Comparison of ENCODE assay signal across 21 cellular contexts in the genomic region with DNA sequence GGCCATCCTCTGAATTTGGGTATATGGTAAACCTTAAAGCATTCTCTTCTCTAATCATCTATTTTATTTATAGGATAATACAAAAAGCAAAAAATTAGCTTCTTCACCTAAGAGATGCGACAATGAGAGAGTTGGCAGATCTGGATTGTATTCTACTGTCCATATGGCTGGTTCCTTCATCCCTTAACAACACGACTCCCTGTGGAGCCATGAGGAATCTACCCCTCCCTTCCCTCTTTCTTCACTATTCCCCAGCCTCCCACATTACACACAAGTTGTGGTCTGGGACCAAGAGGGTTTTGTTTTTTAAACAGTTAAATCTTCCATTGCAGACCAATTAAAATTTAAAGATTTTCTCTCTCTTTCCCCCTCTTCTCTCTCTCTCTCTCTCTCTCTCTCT.
DNase-seq lines count a peak whose midpoint lies in the region; ATAC-seq and TF ChIP-seq lines count a peak whose summit lies in the region.
"Had no signal": no experiment of that assay in that cellular context is flagged by ENCODE, and none has a peak within 500 bp of the region (broad histone marks: within the 10 kb centered on the region; RNA-seq: fewer than 3 reads in every experiment).

No MANE protein-coding gene starts in this region.

- no peaks in the 10 kb centered on the region for H3K9me3 Mint-ChIP-seq in activated T-helper 1 cell treated with anti-CD3 and anti-CD28 coated beads, Interleukin-12 subunit alpha, Interleukin-12 subunit beta, Interleukin-2, Interleukin-4 antibody, amounts not matched to agents 30 ng/mL and 10 ng/mL and 1 ng/mL, durations not matched to agents 14 hours and 24 hours and 36 hours
- peaks cover 0 to 3% of the 10 kb centered on the region in 2 donors for H3K9me3 Mint-ChIP-seq in stimulated activated naive B cell treated with anti-CD40 and anti-IgM and Interleukin-4, amounts not matched to agents 10 μg/mL and 1 μg/mL and 100 μg/mL, for 72 hours
- H3K9me3 Mint-ChIP-seq: CD8-positive, alpha-beta T cell had no signal

- H3K4me3 Mint-ChIP-seq in activated T-helper 1 cell treated with anti-CD3 and anti-CD28 coated beads, Interleukin-12 subunit alpha, Interleukin-12 subunit beta, Interleukin-2, Interleukin-4 antibody, amounts not matched to agents 30 ng/mL and 10 ng/mL and 1 ng/mL, durations not matched to agents 14 hours and 24 hours and 36 hours, result no peak overlapping the region
- H3K4me3 Mint-ChIP-seq in stimulated activated naive B cell treated with anti-CD40 and anti-IgM and Interleukin-4, amounts not matched to agents 10 μg/mL and 1 μg/mL and 100 μg/mL, for 72 hours, result no peak overlapping the region
- H3K4me3 Mint-ChIP-seq: CD8-positive, alpha-beta T cell had no signal

- H3K27me3 ChIP-seq in SK-N-SH (ENCODE audit: insufficient read depth), result no peaks in the 10 kb centered on the region
- no peaks in the 10 kb centered on the region for H3K27me3 ChIP-seq in heart left ventricle
- H3K27me3 ChIP-seq: BLaER1, MG63 had no signal

- no peaks in the 10 kb centered on the region for H4K20me1 ChIP-seq in SK-N-SH (ENCODE audit: insufficient read depth)
- H4K20me1 ChIP-seq: BLaER1 had no signal

- H3F3A ChIP-seq in SK-N-SH (replicated peaks; ENCODE audit: insufficient read depth), result peaks cover 15% of the 10 kb centered on the region

- H3K9me3 ChIP-seq in SK-N-SH (no peaks in the 10 kb centered on the region), heart left ventricle (no peaks in the 10 kb centered on the region)
- H3K9me3 ChIP-seq: BLaER1, MG63 had no signal

- H3K9ac ChIP-seq in SK-N-SH, result no peak overlapping the region
- H3K9ac ChIP-seq: BLaER1 had no signal

- WGBS in SK-N-SH (ENCODE audit: low lambda C conversion rate), result 93% methylated on average over 2 of the region's 2 CpGs
- WGBS in heart left ventricle, 4 donors, result 84 to 86% (median 86%) methylated on average over 2 of the region's 2 CpGs

- H3K4me2 ChIP-seq in SK-N-SH, result no peak overlapping the region
- H3K4me2 ChIP-seq: BLaER1 had no signal

- POLR2A ChIA-PET in SK-N-SH (lab: Yijun Ruan, JAX), result interaction anchor here (1.1 kb wide), 1 partner anchor 17 kb away, joined by 3 read pairs; no protein-coding TSS in a partner anchor

- CTCF ChIA-PET in SK-N-SH (lab: Yijun Ruan, JAX), result interaction anchor here (2.8 to 3.9 kb wide), 3 partner anchors 11 to 296 kb away, joined by 6 to 25 read pairs (median 10); no protein-coding TSS in a partner anchor

- no peak for TF ChIP-seq POLR2A in heart left ventricle (IDR thresholded peaks at IDR 0.05)

- no peaks in the 10 kb centered on the region for H3K36me3 Mint-ChIP-seq in activated T-helper 1 cell treated with anti-CD3 and anti-CD28 coated beads, Interleukin-12 subunit alpha, Interleukin-12 subunit beta, Interleukin-2, Interleukin-4 antibody, amounts not matched to agents 30 ng/mL and 10 ng/mL and 1 ng/mL, durations not matched to agents 14 hours and 24 hours and 36 hours (ENCODE audit: low read depth)
- no peaks in the 10 kb centered on the region for H3K36me3 Mint-ChIP-seq in stimulated activated naive B cell treated with anti-CD40 and anti-IgM and Interleukin-4, amounts not matched to agents 10 μg/mL and 1 μg/mL and 100 μg/mL, for 72 hours
- H3K36me3 Mint-ChIP-seq: CD8-positive, alpha-beta T cell had no signal

- no peaks in the 10 kb centered on the region for H3K4me1 Mint-ChIP-seq in activated T-helper 1 cell treated with anti-CD3 and anti-CD28 coated beads, Interleukin-12 subunit alpha, Interleukin-12 subunit beta, Interleukin-2, Interleukin-4 antibody, amounts not matched to agents 30 ng/mL and 10 ng/mL and 1 ng/mL, durations not matched to agents 14 hours and 24 hours and 36 hours (ENCODE audit: low read depth)
- no peaks in the 10 kb centered on the region for H3K4me1 Mint-ChIP-seq in stimulated activated naive B cell treated with anti-CD40 and anti-IgM and Interleukin-4, amounts not matched to agents 10 μg/mL and 1 μg/mL and 100 μg/mL, for 72 hours

- ATAC-seq in SK-N-SH treated with all-trans-retinoic acid at 6 μM for 48 hours, result no peak
- no peak for ATAC-seq in stimulated activated naive B cell treated with anti-CD40 and anti-IgM and Interleukin-4, amounts not matched to agents 10 μg/mL and 1 μg/mL and 100 μg/mL, for 72 hours (replicated peaks)
- no peak for ATAC-seq in heart left ventricle
- ATAC-seq: CD8-positive, alpha-beta T cell had no signal

- no peaks in the 10 kb centered on the region for H3K79me2 ChIP-seq in SK-N-SH (ENCODE audit: insufficient read depth)

- DNase-seq in SK-N-SH (no peak), epithelial cell of prostate (ENCODE audit: low read depth, low spot score) (no peak), GM19238 (ENCODE audit: insufficient read length, low spot score) (no peak), heart left ventricle (no peak)
- no peak for DNase-seq in activated T-helper 1 cell treated with anti-CD3 and anti-CD28 coated beads, Interleukin-12 subunit alpha, Interleukin-12 subunit beta, Interleukin-2, Interleukin-4 antibody, amounts not matched to agents 30 ng/mL and 10 ng/mL and 1 ng/mL, durations not matched to agents 14 hours and 24 hours and 36 hours (ENCODE audit: low spot score)
- DNase-seq in stimulated activated naive B cell treated with anti-CD40 and anti-IgM and Interleukin-4, amounts not matched to agents 10 μg/mL and 1 μg/mL and 100 μg/mL, for 72 hours, result no peak
- DNase-seq in activated CD4-positive, CD25-positive, alpha-beta regulatory T cell (lab: John Stamatoyannopoulos, UW), result no peak
- DNase-seq: Calu3; CD8-positive, alpha-beta T cell; DMS79; Kasumi-1; NCI-H1048; NCI-H1436; NCI-H2029; NCI-H446 treated with DMSO at 0.1 percent for 48 hours; NCI-H69; NK-92 treated with Interleukin-12 subunit alpha and Interleukin-12 subunit beta, amount 100 ng/mL, for 24 hours; Right ventricle myocardium superior had no signal

- no peak overlapping the region for H2AFZ ChIP-seq in SK-N-SH (ENCODE audit: low read depth)

- no peak for TF ChIP-seq EP300 in SK-N-SH (IDR thresholded peaks at IDR 0.05; ENCODE audit: borderline replicate concordance in 1 of 2, low read depth in 1 of 2, low read length in 1 of 2)

- H3K4me3 ChIP-seq in SK-N-SH (ENCODE audit: low read depth in 2 of 2, low read length in 1 of 2) (no peak overlapping the region), heart left ventricle (no peak overlapping the region)
- H3K4me3 ChIP-seq: BLaER1, MG63 had no signal

- H3K27me3 Mint-ChIP-seq in activated T-helper 1 cell treated with anti-CD3 and anti-CD28 coated beads, Interleukin-12 subunit alpha, Interleukin-12 subunit beta, Interleukin-2, Interleukin-4 antibody, amounts not matched to agents 30 ng/mL and 10 ng/mL and 1 ng/mL, durations not matched to agents 14 hours and 24 hours and 36 hours (ENCODE audit: insufficient read depth), result peaks cover 6% of the 10 kb centered on the region
- peaks cover 10 to 15% of the 10 kb centered on the region in 2 donors for H3K27me3 Mint-ChIP-seq in stimulated activated naive B cell treated with anti-CD40 and anti-IgM and Interleukin-4, amounts not matched to agents 10 μg/mL and 1 μg/mL and 100 μg/mL, for 72 hours

- H3K36me3 ChIP-seq in SK-N-SH (replicated peaks in 1 of 2; ENCODE audit: control insufficient read depth in 1 of 2, insufficient read depth in 2 of 2, low read length in 1 of 2) (no peaks in the 10 kb centered on the region), heart left ventricle (no peaks in the 10 kb centered on the region)
- H3K36me3 ChIP-seq: BLaER1, MG63 had no signal

- TF ChIP-seq RAD21 in SK-N-SH (IDR thresholded peaks at IDR 0.05; ENCODE audit: low read length), result no peak

- intact Hi-C loops in activated T-helper 1 cell treated with anti-CD3 and anti-CD28 coated beads, Interleukin-12 subunit alpha, Interleukin-12 subunit beta, Interleukin-2, Interleukin-4 antibody, amounts not matched to agents 30 ng/mL and 10 ng/mL and 1 ng/mL, durations not matched to agents 14 hours and 24 hours and 36 hours (cut with micrococcal nuclease), result no loop called here
- intact Hi-C loops in heart left ventricle (cut with DNase I), result no loop called here

- H3K9me2 ChIP-seq in SK-N-SH, result no peaks in the 10 kb centered on the region

- TF ChIP-seq CTCF in SK-N-SH (IDR thresholded peaks at IDR 0.05) (no peak), heart left ventricle (IDR thresholded peaks at IDR 0.05) (no peak)

- H3K27ac ChIP-seq in SK-N-SH (ENCODE audit: low read depth in 2 of 2, low read length in 1 of 2) (peak overlapping the region; percentile 43 to 98; a peak in 2 of 4 replicates), epithelial cell of prostate (peak overlapping the region; percentile 74), heart left ventricle (no peak overlapping the region)
- H3K27ac ChIP-seq: BLaER1 had no signal

- peak overlapping the region; percentile 21 for H3K27ac Mint-ChIP-seq in activated T-helper 1 cell treated with anti-CD3 and anti-CD28 coated beads, Interleukin-12 subunit alpha, Interleukin-12 subunit beta, Interleukin-2, Interleukin-4 antibody, amounts not matched to agents 30 ng/mL and 10 ng/mL and 1 ng/mL, durations not matched to agents 14 hours and 24 hours and 36 hours
- H3K27ac Mint-ChIP-seq in stimulated activated naive B cell treated with anti-CD40 and anti-IgM and Interleukin-4, amounts not matched to agents 10 μg/mL and 1 μg/mL and 100 μg/mL, for 72 hours, result no peak overlapping the region
- H3K27ac Mint-ChIP-seq: CD8-positive, alpha-beta T cell had no signal

- H3K4me1 ChIP-seq in SK-N-SH (ENCODE audit: control insufficient read depth in 1 of 2, insufficient read depth in 2 of 2, low read depth in 1 of 2, low read length in 1 of 2) (peaks cover 23 to 48% of the 10 kb centered on the region in 2 experiments), heart left ventricle (peaks cover 0 to 27% (median 0%) of the 10 kb centered on the region in 12 donors)
- H3K4me1 ChIP-seq: BLaER1 had no signal

TF ChIP-seq in SK-N-SH, 30 proteins besides CTCF, POLR2A, EP300 and RAD21 (continues in another document):
- TF ChIP-seq TCF12 (IDR thresholded peaks at IDR 0.05) (no peak), EZH2phosphoT487 (IDR thresholded peaks at IDR 0.05; ENCODE audit: borderline replicate concordance, low read depth) (no peak)

TF ChIP-seq in SK-N-SH treated with all-trans-retinoic acid at 6 μM for 48 hours, 23 proteins besides CTCF, POLR2A, EP300 and RAD21 (continues in another document):
- TF ChIP-seq, protein P1, sequence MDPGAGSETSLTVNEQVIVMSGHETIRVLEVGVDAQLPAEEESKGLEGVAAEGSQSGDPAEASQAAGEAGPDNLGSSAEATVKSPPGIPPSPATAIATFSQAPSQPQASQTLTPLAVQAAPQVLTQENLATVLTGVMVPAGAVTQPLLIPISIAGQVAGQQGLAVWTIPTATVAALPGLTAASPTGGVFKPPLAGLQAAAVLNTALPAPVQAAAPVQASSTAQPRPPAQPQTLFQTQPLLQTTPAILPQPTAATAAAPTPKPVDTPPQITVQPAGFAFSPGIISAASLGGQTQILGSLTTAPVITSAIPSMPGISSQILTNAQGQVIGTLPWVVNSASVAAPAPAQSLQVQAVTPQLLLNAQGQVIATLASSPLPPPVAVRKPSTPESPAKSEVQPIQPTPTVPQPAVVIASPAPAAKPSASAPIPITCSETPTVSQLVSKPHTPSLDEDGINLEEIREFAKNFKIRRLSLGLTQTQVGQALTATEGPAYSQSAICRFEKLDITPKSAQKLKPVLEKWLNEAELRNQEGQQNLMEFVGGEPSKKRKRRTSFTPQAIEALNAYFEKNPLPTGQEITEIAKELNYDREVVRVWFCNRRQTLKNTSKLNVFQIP (CRISPR knock-in tag; IDR thresholded peaks at IDR 0.05; ENCODE audit: borderline replicate concordance, low read depth), result no peak
- TF ChIP-seq TCF4 (CRISPR knock-in tag; IDR thresholded peaks at IDR 0.05; ENCODE audit: borderline replicate concordance) (no peak), SNAI2 (CRISPR knock-in tag; IDR thresholded peaks at IDR 0.05) (no peak)

Comparison
In these comparisons a context has a peak if more than half of its experiments do, and no peak if none do; other contexts are left out.
1. H3K27ac ChIP-seq: peak in SK-N-SH (2 of 2) and epithelial cell of prostate (single experiment); none in heart left ventricle (0 of 12).